8 cellular contexts compared by ENCODE assay signal in the genomic region with DNA sequence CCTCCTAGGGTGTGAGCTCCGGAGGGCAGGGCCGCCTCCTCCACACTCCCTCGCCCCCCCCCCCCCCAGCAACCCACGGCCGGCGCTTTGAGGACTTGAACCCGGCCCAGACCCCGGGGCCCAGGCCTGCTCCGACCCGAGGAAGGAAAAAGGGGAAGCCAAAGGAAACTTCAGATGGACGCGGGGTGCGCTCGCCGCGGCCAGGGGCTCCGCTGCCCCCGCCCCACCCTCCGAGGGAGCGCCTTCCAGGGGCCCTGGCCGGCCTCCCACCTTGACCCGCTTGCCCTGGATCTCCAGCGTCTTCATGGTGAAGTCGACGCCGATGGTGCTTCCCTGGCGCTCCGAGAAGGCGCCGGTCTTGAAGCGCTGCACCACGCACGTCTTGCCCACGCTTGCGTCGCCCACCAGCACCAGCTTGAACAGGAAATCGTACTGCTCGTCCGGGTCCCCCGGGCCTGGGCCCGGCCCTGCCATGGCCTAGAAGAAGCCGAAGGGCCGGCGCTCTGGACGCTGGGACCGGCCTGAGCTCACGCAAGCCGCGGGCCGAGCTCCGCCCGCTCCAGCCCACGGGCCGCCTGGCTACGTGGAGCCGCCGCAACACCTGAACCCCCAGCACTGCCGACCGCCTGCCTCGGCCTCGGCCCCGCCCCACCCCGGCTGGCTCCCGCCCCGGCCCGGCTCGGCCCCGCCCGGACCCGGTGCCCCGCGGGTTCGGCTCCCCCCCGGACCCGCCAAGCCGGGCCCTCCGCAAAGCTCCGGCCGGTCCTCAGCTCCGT. TPM values are rescaled to one million over a fixed set of nuclear protein-coding genes. Genes with fewer than 3 reads are reported as not detected.
DNase-seq lines count a peak whose midpoint lies in the region; ATAC-seq and TF ChIP-seq lines count a peak whose summit lies in the region.

No MANE protein-coding gene starts in this region.

- H3K4me1 Mint-ChIP-seq in WTC11, result peaks cover 51% of the 10 kb centered on the region

- H3K36me3 ChIP-seq in mucosa of stomach (ENCODE audit: control insufficient read depth, insufficient read depth, low read length) (no peaks in the 10 kb centered on the region), vagina (no peaks in the 10 kb centered on the region)

- H3K4me3 Mint-ChIP-seq in WTC11, result peak overlapping the region; percentile 83

- TF ChIP-seq POLR2A in GM15510 (IDR thresholded peaks at IDR 0.05; ENCODE audit: borderline replicate concordance, extremely low read depth, insufficient read length) (peak; percentile 49), vagina (IDR thresholded peaks at IDR 0.05) (peak in 1 of 2 donors; percentile 18)

- intact Hi-C loops in vagina (cut with DNase I), result loop anchor here (10.0 kb wide), 1 partner anchor 66 kb away; no protein-coding TSS in a partner anchor

- peak; percentile 4 for ATAC-seq in HG03097 (IDR thresholded peaks at IDR 0.05; ENCODE audit: low FRiP score, unreplicated experiment)
- no peak for ATAC-seq in WTC11

- H3K36me3 Mint-ChIP-seq in WTC11, result no peaks in the 10 kb centered on the region

- TF ChIP-seq CTCF in WTC11 (IDR thresholded peaks at IDR 0.05) (no peak), vagina (IDR thresholded peaks at IDR 0.05) (no peak)

- peak overlapping the region; percentile 92 for H3K27ac Mint-ChIP-seq in WTC11

- in situ Hi-C loops in ACHN (cut with HindIII; ENCODE audit: low pct_ligation_motif_present, low pct_unique_long_range_greater_than_20kb, low sequenced_read_pairs), result no loop called here

- POLR2A ChIA-PET in WTC11 (lab: Charles Lee), result interaction anchor here (0.6 to 2.0 kb wide), 16 partner anchors 8 to 773 kb away, joined by 3 to 17 read pairs (median 4); partner anchors contain the start of genes CFAP92, COPG1 and TMCC1

- peak; percentile 25 for DNase-seq in WTC11 (ENCODE audit: low spot score)
- peak; percentile 41 for DNase-seq in effector CD8-positive, alpha-beta T cell (lab: John Stamatoyannopoulos, UW)
- no peak for DNase-seq in vagina (ENCODE audit: extremely low spot score in 2 of 2)
- no peak for DNase-seq in SW480 (ENCODE audit: low spot score)
- no peak for DNase-seq in ACHN

- peak overlapping the region; percentile 95 for H3K27ac ChIP-seq in vagina

- H3K27me3 ChIP-seq in mucosa of stomach (ENCODE audit: control insufficient read depth, insufficient read depth, low read length), result no peaks in the 10 kb centered on the region
- H3K27me3 ChIP-seq in vagina, result no peaks in the 10 kb centered on the region

- peaks cover 50% of the 10 kb centered on the region for H3K4me1 ChIP-seq in mucosa of stomach (ENCODE audit: control insufficient read depth, insufficient read depth, low read length)
- H3K4me1 ChIP-seq in vagina, result peaks cover 28% of the 10 kb centered on the region

- no peaks in the 10 kb centered on the region for H3K9me3 Mint-ChIP-seq in WTC11

- peaks cover 4% of the 10 kb centered on the region; the same call in 1 of the 2 replicates for H3K27me3 Mint-ChIP-seq in WTC11 (ENCODE audit: low read depth)

- CTCF ChIA-PET in WTC11 (lab: Charles Lee), result interaction anchor here (0.6 to 5.5 kb wide), 16 partner anchors 12 to 242 kb away, joined by 3 to 54 read pairs (median 6); partner anchors contain the start of genes CFAP92 and COPG1

- peak overlapping the region; percentile 71 for H3K4me3 ChIP-seq in mucosa of stomach (ENCODE audit: low read length)
- H3K4me3 ChIP-seq in vagina, result peak overlapping the region; percentile 68 to 85

- peak overlapping the region; percentile 93 for H3K9ac ChIP-seq in mucosa of stomach (ENCODE audit: low read length)

- no peaks in the 10 kb centered on the region for H3K9me3 ChIP-seq in mucosa of stomach (ENCODE audit: control insufficient read depth, low read length)
- no peaks in the 10 kb centered on the region for H3K9me3 ChIP-seq in vagina

TF ChIP-seq in WTC11, 78 proteins besides CTCF, POLR2A, EP300 and RAD21:
- TF ChIP-seq GABPB1 (CRISPR knock-in tag; IDR thresholded peaks at IDR 0.05) (0 out of 2 replicates have a peak, but pooled peaks have one; percentile 18), MYBL2 (CRISPR knock-in tag; IDR thresholded peaks at IDR 0.05) (no peak)

RNA-seq across cellular contexts. Expression of gene RAB43, which starts 0.4 kb away (rescaled TPM):
- 20.2 to 34.5 TPM (median 21.0 TPM) in 3 replicates for total RNA-seq in WTC11 (2021)
- 8.6 TPM for total RNA-seq in vagina

RNA-seq across cellular contexts. Expression of gene ISY1, which starts 39.7 kb away (rescaled TPM):
- total RNA-seq in WTC11 (2021) (21.4 to 25.0 TPM (median 21.5 TPM) in 3 replicates), vagina (16.2 TPM)

Comparison
In these comparisons a context has a peak if more than half of its experiments do, and no peak if none do; other contexts are left out.
1. DNase-seq: peak in WTC11 (single experiment) and effector CD8-positive, alpha-beta T cell (single experiment); none in vagina (0 of 2), SW480 (single experiment) and ACHN (single experiment).